Comparison of ENCODE assay signal across 8 cellular contexts in genomic region chr13:76886292-76887061, GRCh38. TPM values are rescaled to one million over a fixed set of nuclear protein-coding genes. Genes with fewer than 3 reads are reported as not detected.
DNase-seq lines count a peak whose midpoint lies in the region; ATAC-seq and TF ChIP-seq lines count a peak whose summit lies in the region.

KCTD12 (minus strand) TSS chr13:76886405; CDS start chr13:76886148, 257 bp downstream.

- H3K27me3 Mint-ChIP-seq in stimulated activated naive CD8-positive, alpha-beta T cell treated with anti-CD3 and anti-CD28 coated beads, Interleukin-15, Interleukin-2, amounts not matched to agents 100 ng/mL and 50 ng/mL, for 24 hours = peaks cover 34% of the 10 kb centered on the region

- H3K9ac ChIP-seq in neural cell (ENCODE audit: low read length) = peak within 1 kb of the TSS; percentile 67

- H3K79me2 ChIP-seq in neural cell (replicated peaks; ENCODE audit: insufficient read depth, low read length) = no peaks in the 10 kb centered on the region

- peak within 1 kb of the TSS; percentile 88 for H3K4me3 ChIP-seq in neural cell (ENCODE audit: low read length)

- H3K36me3 ChIP-seq in neural cell (ENCODE audit: insufficient read depth, low read length) = no peaks in the 10 kb centered on the region

- DNase-seq in COLO668 (lab: John Stamatoyannopoulos, UW; ENCODE audit: unreplicated experiment) (peak; percentile 97), RPMI7951 (ENCODE audit: low read depth) (peak; percentile 86), fibroblast of the conjunctiva (ENCODE audit: low read depth) (peak; percentile 83)
- peak; percentile 91 for DNase-seq in activated effector memory CD4-positive, alpha-beta T cell treated with anti-CD3 and anti-CD28 coated beads, Interleukin-2, amount 50 U/mL, for 16 hours

- TF ChIP-seq EP300 in neural cell (conservative IDR thresholded peaks at IDR 0.05; ENCODE audit: poor library complexity, severe bottlenecking) = no peak

- no peaks in the 10 kb centered on the region for H3K9me2 ChIP-seq in neural cell (ENCODE audit: insufficient read depth, low read length)

- H3K4me1 Mint-ChIP-seq in stimulated activated naive CD8-positive, alpha-beta T cell treated with anti-CD3 and anti-CD28 coated beads, Interleukin-15, Interleukin-2, amounts not matched to agents 100 ng/mL and 50 ng/mL, for 24 hours (ENCODE audit: low read depth) = peaks cover 31% of the 10 kb centered on the region

- H3K36me3 Mint-ChIP-seq in stimulated activated naive CD8-positive, alpha-beta T cell treated with anti-CD3 and anti-CD28 coated beads, Interleukin-15, Interleukin-2, amounts not matched to agents 100 ng/mL and 50 ng/mL, for 24 hours (ENCODE audit: low read depth) = peaks cover 8% of the 10 kb centered on the region

- no peaks in the 10 kb centered on the region for H4K20me1 ChIP-seq in neural cell (ENCODE audit: insufficient read depth)

- peaks cover 43% of the 10 kb centered on the region for H3K27me3 ChIP-seq in neural cell (ENCODE audit: insufficient read depth, low read depth, low read length)

- peak; percentile 70 for TF ChIP-seq CTCF in neural cell (IDR thresholded peaks at IDR 0.05; ENCODE audit: poor library complexity, severe bottlenecking)

- H3K9me3 ChIP-seq in neural cell (ENCODE audit: low read length) = no peaks in the 10 kb centered on the region

- H3K4me2 ChIP-seq in neural cell (ENCODE audit: low read length) = peak within 1 kb of the TSS; percentile 37

- H3K27ac ChIP-seq in neural cell (ENCODE audit: low read length) = no peak within 1 kb of the TSS

- H3K9me3 Mint-ChIP-seq in stimulated activated naive CD8-positive, alpha-beta T cell treated with anti-CD3 and anti-CD28 coated beads, Interleukin-15, Interleukin-2, amounts not matched to agents 100 ng/mL and 50 ng/mL, for 24 hours = no peaks in the 10 kb centered on the region

- peak; percentile 62 for TF ChIP-seq RAD21 in neural cell (conservative IDR thresholded peaks at IDR 0.05)

- peak within 1 kb of the TSS; percentile 83 for H3K27ac Mint-ChIP-seq in stimulated activated naive CD8-positive, alpha-beta T cell treated with anti-CD3 and anti-CD28 coated beads, Interleukin-15, Interleukin-2, amounts not matched to agents 100 ng/mL and 50 ng/mL, for 24 hours

- H2AFZ ChIP-seq in neural cell (ENCODE audit: low read depth, low read length) = peak within 1 kb of the TSS; percentile 69

- peak within 1 kb of the TSS; percentile 90 for H3K4me3 Mint-ChIP-seq in stimulated activated naive CD8-positive, alpha-beta T cell treated with anti-CD3 and anti-CD28 coated beads, Interleukin-15, Interleukin-2, amounts not matched to agents 100 ng/mL and 50 ng/mL, for 24 hours

- no peaks in the 10 kb centered on the region for H3F3A ChIP-seq in neural cell (ENCODE audit: insufficient read depth, low read length, poor library complexity, severe bottlenecking)

- peak; percentile 64 for ATAC-seq in GM19452 (IDR thresholded peaks at IDR 0.05; ENCODE audit: unreplicated experiment)
- ATAC-seq in HG03571 (IDR thresholded peaks at IDR 0.05; ENCODE audit: unreplicated experiment) = peak; percentile 65

TF ChIP-seq in neural cell, 6 proteins besides CTCF, POLR2A, EP300 and RAD21:
- no peak for TF ChIP-seq MXI1 (conservative IDR thresholded peaks at IDR 0.05; ENCODE audit: poor library complexity, severe bottlenecking)
- TF ChIP-seq TAF1 (IDR thresholded peaks at IDR 0.05; ENCODE audit: low read depth) = peak; percentile 25
- TF ChIP-seq POLR2AphosphoS5 (IDR thresholded peaks at IDR 0.05) = no peak
- no peak for TF ChIP-seq REST (IDR thresholded peaks at IDR 0.05; ENCODE audit: borderline replicate concordance)
- no peak for TF ChIP-seq EZH2 (IDR thresholded peaks at IDR 0.05; ENCODE audit: borderline replicate concordance, insufficient read depth, low read length, poor library complexity, severe bottlenecking)
- TF ChIP-seq SMC3 (conservative IDR thresholded peaks at IDR 0.05; ENCODE audit: poor library complexity) = peak; percentile 68

RNA-seq across cellular contexts. Expression of gene KCTD12, which starts in this region (rescaled TPM):
- total RNA-seq in RPMI7951 (2014; rRNA removed; shearing (Covaris generic)) = 16.2 and 18.5 TPM in 2 replicates
- polyA plus RNA-seq in neural cell = 2.7 and 3.0 TPM in 2 replicates
- 6.9 and 7.8 TPM in 2 replicates for polyA minus RNA-seq in neural cell
